1 cellular context compared by ENCODE assay signal in genomic region chr5:94111209-94112004, GRCh38.
TF ChIP-seq lines count a peak whose summit lies in the region.

No MANE protein-coding gene starts in this region.

TF ChIP-seq in HCT116, 20 proteins besides CTCF, POLR2A, EP300 and RAD21 (continued from another document):
- TF ChIP-seq ELF1 (IDR thresholded peaks at IDR 0.05; ENCODE audit: borderline replicate concordance, low read depth) (peak; percentile 99), SRF (IDR thresholded peaks at IDR 0.05; ENCODE audit: low read depth) (peak; percentile 48; the same call in 1 of the 2 replicates), CEBPB (IDR thresholded peaks at IDR 0.05; ENCODE audit: low read depth) (no peak), ZFX (IDR thresholded peaks at IDR 0.05) (peak; percentile 60), REST (IDR thresholded peaks at IDR 0.05; ENCODE audit: low read depth) (no peak), CBX3 (IDR thresholded peaks at IDR 0.05; ENCODE audit: low read depth) (peak; percentile 84)
